Comparison of ENCODE assay signal across 8 cellular contexts in the genomic region with DNA sequence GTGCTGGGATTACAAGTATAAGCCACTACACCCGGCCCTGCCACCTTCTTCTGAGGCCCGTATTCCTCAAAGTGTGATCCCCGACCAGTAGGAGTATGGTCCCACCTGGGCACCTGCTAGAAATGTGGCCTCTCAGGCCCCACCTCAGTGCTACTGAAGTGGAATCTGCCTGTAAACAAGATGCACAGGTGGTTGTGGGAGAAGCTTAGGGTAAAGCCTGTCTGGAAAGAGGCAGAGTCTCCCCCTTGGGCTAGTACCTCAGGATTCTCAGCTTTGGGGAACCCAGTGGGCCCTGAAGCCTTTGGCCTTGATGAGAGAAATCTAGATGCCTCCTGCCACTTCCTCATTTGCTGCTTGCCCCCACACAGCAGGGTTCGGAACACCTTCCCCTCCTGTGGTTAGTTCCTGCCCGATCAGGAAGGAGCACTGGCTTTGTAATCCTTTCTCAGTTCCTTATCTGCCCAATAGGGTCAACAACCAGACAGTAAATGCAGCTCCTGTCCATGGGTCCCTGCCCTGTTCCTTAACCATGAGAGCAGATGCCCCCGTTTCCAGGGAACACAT. TPM values are rescaled to one million over a fixed set of nuclear protein-coding genes. Genes with fewer than 3 reads are reported as not detected.
DNase-seq lines count a peak whose midpoint lies in the region; ATAC-seq and TF ChIP-seq lines count a peak whose summit lies in the region.

No MANE protein-coding gene starts in this region.

- no peak overlapping the region for H3K4me3 Mint-ChIP-seq in activated CD4-positive, alpha-beta T cell treated with anti-CD3 and anti-CD28 coated beads for 36 hours

- H3K4me1 ChIP-seq in OCI-LY3 (ENCODE audit: low read length) (peaks cover 60% of the 10 kb centered on the region), vagina (peaks cover 28% of the 10 kb centered on the region)

- H3K9me3 Mint-ChIP-seq in activated CD4-positive, alpha-beta T cell treated with anti-CD3 and anti-CD28 coated beads for 36 hours (ENCODE audit: low read depth): no peaks in the 10 kb centered on the region

- H3K4me2 ChIP-seq in OCI-LY3 (ENCODE audit: low read length): peak overlapping the region; percentile 64

- H3K27ac Mint-ChIP-seq in activated CD4-positive, alpha-beta T cell treated with anti-CD3 and anti-CD28 coated beads for 36 hours: peak overlapping the region; percentile 87

- DNase-seq in activated CD4-positive, alpha-beta T cell treated with anti-CD3 and anti-CD28 coated beads for 36 hours: no peak
- DNase-seq in activated CD4-positive, alpha-beta T cell treated with anti-CD3 and anti-CD28 coated beads for 1 hour: no peak
- peak; percentile 70 for DNase-seq in germinal center (ENCODE audit: low spot score)
- DNase-seq in vagina (ENCODE audit: extremely low spot score in 2 of 2): peak in 1 of 2 donors; percentile 80
- DNase-seq in NCI-H146 (lab: John Stamatoyannopoulos, UW): no peak
- no peak for DNase-seq in NCI-H1105 treated with DMSO at 0.1 percent for 48 hours (lab: John Stamatoyannopoulos, UW)

- no peaks in the 10 kb centered on the region for H3K9me3 ChIP-seq in OCI-LY3 (ENCODE audit: insufficient read depth, low read length)
- no peaks in the 10 kb centered on the region for H3K9me3 ChIP-seq in vagina

- POLR2A ChIA-PET in activated CD4-positive, alpha-beta T cell treated with anti-CD3 and anti-CD28 coated beads for 36 hours (lab: Charles Lee): no interaction called here

- peak overlapping the region; percentile 39; the same call in 1 of the 2 replicates for H3K9ac ChIP-seq in OCI-LY3 (ENCODE audit: low read length)

- CTCF ChIA-PET in activated CD4-positive, alpha-beta T cell treated with anti-CD3 and anti-CD28 coated beads for 36 hours (lab: Charles Lee): interaction anchor here (0.8 to 5.8 kb wide), 4 partner anchors 9 to 48 kb away, joined by 3 to 59 read pairs (median 3); partner anchors contain the start of genes CKLF and TK2

- H3K4me3 ChIP-seq in OCI-LY3 (ENCODE audit: low read length) (peak overlapping the region; percentile 45), vagina (no peak overlapping the region)

- intact Hi-C loops in activated CD4-positive, alpha-beta T cell treated with anti-CD3 and anti-CD28 coated beads for 36 hours (cut with DNase I, micrococcal nuclease): loop anchor here in 1 of 2 experiments (10.0 kb wide), 1 partner anchor 350 kb away; no protein-coding TSS in a partner anchor
- intact Hi-C loops in vagina (cut with DNase I): loop anchor here (10.0 kb wide), 1 partner anchor 80 kb away; the partner anchor contains the start of gene CMTM3

- H3K27me3 Mint-ChIP-seq in activated CD4-positive, alpha-beta T cell treated with anti-CD3 and anti-CD28 coated beads for 36 hours: no peaks in the 10 kb centered on the region

- H3K27ac ChIP-seq in OCI-LY3 (ENCODE audit: low read length) (peak overlapping the region; percentile 36), vagina (peak overlapping the region; percentile 24)

- TF ChIP-seq CTCF in OCI-LY3 (IDR thresholded peaks at IDR 0.05; ENCODE audit: low read depth, low read length): no peak
- TF ChIP-seq CTCF in vagina (IDR thresholded peaks at IDR 0.05): no peak

- no peaks in the 10 kb centered on the region for H4K20me1 ChIP-seq in OCI-LY3 (ENCODE audit: insufficient read depth, low read length)

- H3K36me3 ChIP-seq in OCI-LY3 (replicated peaks; ENCODE audit: low read depth, low read length) (no peaks in the 10 kb centered on the region), vagina (peaks cover 0 to 44% of the 10 kb centered on the region in 2 donors)

- peaks cover 3% of the 10 kb centered on the region for H3K36me3 Mint-ChIP-seq in activated CD4-positive, alpha-beta T cell treated with anti-CD3 and anti-CD28 coated beads for 36 hours (ENCODE audit: low read depth)

- H3K79me2 ChIP-seq in OCI-LY3 (ENCODE audit: low read length): no peaks in the 10 kb centered on the region

- no peak for TF ChIP-seq POLR2A in vagina (IDR thresholded peaks at IDR 0.05)

- H3K4me1 Mint-ChIP-seq in activated CD4-positive, alpha-beta T cell treated with anti-CD3 and anti-CD28 coated beads for 36 hours: peaks cover 66% of the 10 kb centered on the region

- no peak for ATAC-seq in activated CD4-positive, alpha-beta T cell treated with anti-CD3 and anti-CD28 coated beads for 36 hours
- ATAC-seq in HG02852 (IDR thresholded peaks at IDR 0.05; ENCODE audit: unreplicated experiment): peak; percentile 70

- H3K27me3 ChIP-seq in OCI-LY3 (ENCODE audit: low read depth, low read length) (peaks cover 34% of the 10 kb centered on the region), vagina (no peaks in the 10 kb centered on the region)

- H2AFZ ChIP-seq in OCI-LY3 (ENCODE audit: low read depth, low read length): no peak overlapping the region

RNA-seq across cellular contexts. Expression of gene TK2, which starts 25.2 kb away (rescaled TPM):
- total RNA-seq in activated CD4-positive, alpha-beta T cell treated with anti-CD3 and anti-CD28 coated beads for 36 hours: 1 to 10 TPM; 3.8 to 6.4 TPM
- total RNA-seq in vagina: 43.2 TPM

RNA-seq across cellular contexts. Expression of gene CKLF, which starts 27.7 kb away (rescaled TPM):
- 100 to 1,000 TPM in 1 of 2 experiments, 10 to 100 TPM in 1; 93.5 to 122 TPM for total RNA-seq in activated CD4-positive, alpha-beta T cell treated with anti-CD3 and anti-CD28 coated beads for 36 hours
- 52.3 TPM for total RNA-seq in vagina

RNA-seq across cellular contexts. Expression of gene CMTM1, which starts 41.6 kb away (rescaled TPM):
- total RNA-seq in activated CD4-positive, alpha-beta T cell treated with anti-CD3 and anti-CD28 coated beads for 36 hours: 10 to 100 TPM in 1 of 2 experiments, 1 to 10 TPM in 1; 6.4 to 11.8 TPM
- total RNA-seq in vagina: not detected

RNA-seq across cellular contexts. Expression of gene CMTM2, which starts 54.6 kb away (rescaled TPM):
- under 1 TPM in 1 of 2 experiments, not detected in 1; 0.51 TPM for total RNA-seq in activated CD4-positive, alpha-beta T cell treated with anti-CD3 and anti-CD28 coated beads for 36 hours
- total RNA-seq in vagina: not detected
